Comparison of ENCODE assay signal across 7 cellular contexts in the genomic region with DNA sequence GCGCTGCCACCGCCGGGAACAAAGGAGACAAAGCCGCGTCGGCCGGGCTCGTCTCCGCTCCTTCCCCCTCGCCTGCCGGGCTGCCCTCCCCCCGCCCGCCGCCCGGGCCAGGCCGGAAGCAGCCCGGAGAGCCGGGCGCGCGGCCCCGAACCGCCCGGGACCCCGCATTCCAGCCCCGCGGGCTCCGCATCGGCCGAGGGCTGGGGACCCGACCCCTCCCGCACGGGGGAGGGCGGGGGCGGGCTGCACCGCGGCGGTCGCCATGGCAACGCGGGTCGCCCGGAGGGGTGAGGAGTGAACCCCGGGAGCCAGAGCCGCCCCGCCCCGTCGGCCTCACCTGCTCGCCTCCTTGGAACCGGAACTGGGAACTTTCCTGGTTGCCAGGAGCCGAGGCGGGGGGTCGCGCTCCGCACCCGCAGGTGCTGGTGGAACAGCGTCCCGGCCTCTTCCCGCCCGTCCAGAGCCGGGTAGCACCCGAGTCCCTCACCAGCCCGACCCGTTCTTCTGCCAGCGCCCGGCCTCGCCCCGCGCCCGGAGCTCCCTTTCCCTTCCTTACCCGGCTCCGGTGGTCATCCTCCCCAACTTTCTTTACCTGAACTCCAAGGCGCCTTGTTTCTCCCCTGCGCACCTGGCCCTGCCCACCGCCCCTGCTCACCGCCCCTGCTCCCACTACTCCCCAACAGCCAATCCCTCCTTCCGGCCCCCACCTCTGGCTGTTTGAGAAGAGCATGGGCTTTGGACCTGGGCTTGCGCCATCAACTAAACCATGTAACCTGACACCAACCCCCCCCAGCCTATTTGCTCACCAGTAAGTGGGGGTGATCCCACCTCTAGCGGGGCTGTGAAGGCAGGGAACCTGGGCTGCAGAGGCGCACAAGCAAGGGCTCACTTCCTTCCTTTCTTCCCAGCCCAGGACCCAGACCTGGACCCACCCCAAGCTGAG. TPM values are rescaled to one million over a fixed set of nuclear protein-coding genes. Genes with fewer than 3 reads are reported as not detected.
DNase-seq lines count a peak whose midpoint lies in the region; ATAC-seq, FAIRE-seq and TF ChIP-seq lines count a peak whose summit lies in the region.

A gene with protein sequence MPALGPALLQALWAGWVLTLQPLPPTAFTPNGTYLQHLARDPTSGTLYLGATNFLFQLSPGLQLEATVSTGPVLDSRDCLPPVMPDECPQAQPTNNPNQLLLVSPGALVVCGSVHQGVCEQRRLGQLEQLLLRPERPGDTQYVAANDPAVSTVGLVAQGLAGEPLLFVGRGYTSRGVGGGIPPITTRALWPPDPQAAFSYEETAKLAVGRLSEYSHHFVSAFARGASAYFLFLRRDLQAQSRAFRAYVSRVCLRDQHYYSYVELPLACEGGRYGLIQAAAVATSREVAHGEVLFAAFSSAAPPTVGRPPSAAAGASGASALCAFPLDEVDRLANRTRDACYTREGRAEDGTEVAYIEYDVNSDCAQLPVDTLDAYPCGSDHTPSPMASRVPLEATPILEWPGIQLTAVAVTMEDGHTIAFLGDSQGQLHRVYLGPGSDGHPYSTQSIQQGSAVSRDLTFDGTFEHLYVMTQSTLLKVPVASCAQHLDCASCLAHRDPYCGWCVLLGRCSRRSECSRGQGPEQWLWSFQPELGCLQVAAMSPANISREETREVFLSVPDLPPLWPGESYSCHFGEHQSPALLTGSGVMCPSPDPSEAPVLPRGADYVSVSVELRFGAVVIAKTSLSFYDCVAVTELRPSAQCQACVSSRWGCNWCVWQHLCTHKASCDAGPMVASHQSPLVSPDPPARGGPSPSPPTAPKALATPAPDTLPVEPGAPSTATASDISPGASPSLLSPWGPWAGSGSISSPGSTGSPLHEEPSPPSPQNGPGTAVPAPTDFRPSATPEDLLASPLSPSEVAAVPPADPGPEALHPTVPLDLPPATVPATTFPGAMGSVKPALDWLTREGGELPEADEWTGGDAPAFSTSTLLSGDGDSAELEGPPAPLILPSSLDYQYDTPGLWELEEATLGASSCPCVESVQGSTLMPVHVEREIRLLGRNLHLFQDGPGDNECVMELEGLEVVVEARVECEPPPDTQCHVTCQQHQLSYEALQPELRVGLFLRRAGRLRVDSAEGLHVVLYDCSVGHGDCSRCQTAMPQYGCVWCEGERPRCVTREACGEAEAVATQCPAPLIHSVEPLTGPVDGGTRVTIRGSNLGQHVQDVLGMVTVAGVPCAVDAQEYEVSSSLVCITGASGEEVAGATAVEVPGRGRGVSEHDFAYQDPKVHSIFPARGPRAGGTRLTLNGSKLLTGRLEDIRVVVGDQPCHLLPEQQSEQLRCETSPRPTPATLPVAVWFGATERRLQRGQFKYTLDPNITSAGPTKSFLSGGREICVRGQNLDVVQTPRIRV (N-terminal part only) (minus strand): TSS at position 671 of the 943 bp plus-strand sequence. CDS start 5,475 bp downstream, outside the sequence.

- H3K4me1 ChIP-seq in gastrocnemius medialis = peaks cover 5 to 9% of the 10 kb centered on the region in 2 donors

- H3K27ac ChIP-seq in VCaP (peak within 1 kb of the TSS; percentile 96), gastrocnemius medialis (peak within 1 kb of the TSS; percentile 23 to 73 (median 58))

- DNase-seq in NCI-H1105 (lab: John Stamatoyannopoulos, UW) (peak; percentile 78), bronchial epithelial cell (ENCODE audit: low read depth) (peak; percentile 91), gastrocnemius medialis (peak in 1 of 2 donors; percentile 49)

- FAIRE-seq in bronchial epithelial cell (lab: Jason Lieb, UNC) = no peak

- H3K27me3 ChIP-seq in bronchial epithelial cell (ENCODE audit: control insufficient read depth, insufficient read depth, low read length) (no peaks in the 10 kb centered on the region), gastrocnemius medialis (peaks cover 0 to 10% (median 0%) of the 10 kb centered on the region in 3 donors)

- no peaks in the 10 kb centered on the region for H3K9me3 ChIP-seq in iPS-18c (ENCODE audit: control insufficient read depth, insufficient read depth, low read length)
- H3K9me3 ChIP-seq in gastrocnemius medialis = no peaks in the 10 kb centered on the region

- H3K4me3 ChIP-seq in bronchial epithelial cell (ENCODE audit: low read depth, low read length) (peak within 1 kb of the TSS; percentile 66), iPS-18c (ENCODE audit: insufficient read depth, low read depth, low read length) (peak within 1 kb of the TSS; percentile 80), gastrocnemius medialis (peak within 1 kb of the TSS; percentile 65 to 78 (median 74))

- peak; percentile 46 for TF ChIP-seq POLR2A in GM19099 (IDR thresholded peaks at IDR 0.05; ENCODE audit: extremely low read depth, insufficient read length, low read depth)
- TF ChIP-seq POLR2A in gastrocnemius medialis (IDR thresholded peaks at IDR 0.05) = no peak

- H3K36me3 ChIP-seq in bronchial epithelial cell (ENCODE audit: control insufficient read depth, insufficient read depth, low read length) = no peaks in the 10 kb centered on the region
- H3K36me3 ChIP-seq in gastrocnemius medialis = no peaks in the 10 kb centered on the region

- TF ChIP-seq CTCF in VCaP (conservative IDR thresholded peaks at IDR 0.05) (no peak), bronchial epithelial cell (IDR thresholded peaks at IDR 0.05; ENCODE audit: insufficient read depth, low read length, severe bottlenecking) (no peak), gastrocnemius medialis (IDR thresholded peaks at IDR 0.05 in 4 of 5, conservative IDR thresholded peaks at IDR 0.05 in 1 of 5) (no peak)

- intact Hi-C loops in gastrocnemius medialis (cut with DNase I; ENCODE audit: low total_unique reads) = loop anchor here (1.0 kb wide), 1 partner anchor 37 kb away; a partner anchor contains a TSS

- ATAC-seq in gastrocnemius medialis (peak; percentile 52 to 57), HG02870 (IDR thresholded peaks at IDR 0.05; ENCODE audit: unreplicated experiment) (no peak)

- in situ Hi-C loops in gastrocnemius medialis (cut with MboI; ENCODE audit: low sequenced_read_pairs in 4 of 4) = loop anchor here in 2 of 4 donors (10.0 kb wide), 1 partner anchor 155 kb away; no protein-coding TSS in a partner anchor

RNA-seq across cellular contexts. Expression of the gene that starts here (rescaled TPM):
- total RNA-seq in bronchial epithelial cell (63.7 and 90.4 TPM in 2 replicates), gastrocnemius medialis (1 to 10 TPM; 2.8 to 7.2 (median 3.5) TPM)
